10 cellular contexts compared by ENCODE assay signal in the genomic region with DNA sequence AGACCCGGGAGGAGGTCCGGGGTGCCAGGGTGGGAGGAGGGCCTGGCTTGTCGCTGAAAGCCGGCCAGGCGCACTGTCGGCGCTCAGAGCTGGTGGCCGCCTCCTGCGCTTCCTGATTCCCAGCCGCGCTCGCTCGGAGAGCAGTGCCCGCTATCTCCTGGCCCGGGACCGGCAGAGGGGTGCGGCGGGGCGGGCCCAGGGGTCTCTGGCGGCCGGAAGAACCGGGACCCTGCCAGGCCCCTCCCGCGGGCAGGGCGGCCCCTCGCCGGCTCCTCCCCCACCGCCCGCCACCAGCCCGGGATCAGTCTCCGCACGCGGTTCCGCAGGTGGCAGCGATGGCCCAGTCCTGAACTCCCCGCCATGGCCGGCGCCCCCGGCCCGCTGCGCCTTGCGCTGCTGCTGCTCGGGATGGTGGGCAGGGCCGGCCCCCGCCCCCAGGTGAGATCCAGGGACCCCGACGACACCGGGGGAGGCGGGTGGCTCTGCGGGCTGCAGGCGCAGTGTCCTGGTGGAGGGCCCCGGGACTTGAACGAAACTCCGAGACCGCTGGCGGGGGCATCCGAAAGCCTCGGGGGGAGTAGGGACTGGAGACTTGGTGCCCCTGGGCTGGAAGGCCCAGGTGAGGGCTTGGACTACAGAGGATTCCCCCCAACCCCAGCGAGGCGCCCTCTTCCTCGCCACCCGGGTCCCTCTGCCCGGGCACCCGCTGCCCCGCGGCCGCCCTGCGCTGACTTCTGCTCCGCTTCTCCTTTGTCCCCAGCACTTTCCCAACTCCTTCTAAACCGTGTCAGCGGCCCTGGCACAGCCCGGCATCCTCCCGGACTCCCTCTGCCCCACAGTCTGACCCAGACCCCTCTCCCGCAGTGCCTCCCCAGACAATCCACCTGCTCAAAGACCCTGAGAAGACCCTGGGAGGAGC. TPM values are rescaled to one million over a fixed set of nuclear protein-coding genes. Genes with fewer than 3 reads are reported as not detected.
DNase-seq lines count a peak whose midpoint lies in the region; ATAC-seq, FAIRE-seq and TF ChIP-seq lines count a peak whose summit lies in the region.
"Had no signal": no experiment of that assay in that cellular context is flagged by ENCODE, and none has a peak within 500 bp of the region (broad histone marks: within the 10 kb centered on the region; RNA-seq: fewer than 3 reads in every experiment).

A gene (plus strand): TSS at position 301 of the 919 bp plus-strand sequence. CDS start 60 bp downstream, at position 361.

- peaks cover 36 to 88% of the 10 kb centered on the region in 2 donors for H3K27me3 Mint-ChIP-seq in effector memory CD8-positive, alpha-beta T cell
- peaks cover 94% of the 10 kb centered on the region for H3K27me3 Mint-ChIP-seq in mesothelial cell of epicardium (ENCODE audit: low read depth)

- H3K9ac ChIP-seq in HUES64 (ENCODE audit: low read depth, low read length), result peak within 1 kb of the TSS; percentile 70

- H3K4me1 ChIP-seq in A549, result no peaks in the 10 kb centered on the region
- H3K4me1 ChIP-seq in HUES64 (ENCODE audit: insufficient read depth, low read length), result no peaks in the 10 kb centered on the region
- no peaks in the 10 kb centered on the region for H3K4me1 ChIP-seq in osteoblast (ENCODE audit: insufficient read depth, low read length)

- DNase-seq in A549 (ENCODE audit: low read depth in 1 of 2, low spot score in 1 of 2), result no peak
- DNase-seq in effector memory CD8-positive, alpha-beta T cell, result no peak
- DNase-seq in mesothelial cell of epicardium (ENCODE audit: low spot score in 2 of 2, unreplicated experiment in 2 of 2), result peak in 1 of 2 experiments; percentile 36
- DNase-seq in foreskin fibroblast, result no peak
- DNase-seq in SKM-1 (lab: John Stamatoyannopoulos, UW; ENCODE audit: unreplicated experiment), result no peak
- DNase-seq in osteoblast (ENCODE audit: insufficient read length, low spot score, missing footprints), result no peak
- DNase-seq in GF-D8 (lab: John Stamatoyannopoulos, UW), result no peak

- H3K4me2 ChIP-seq in A549 (peak within 1 kb of the TSS; percentile 67), osteoblast (ENCODE audit: insufficient read depth, low read length) (no peak within 1 kb of the TSS)

- no peaks in the 10 kb centered on the region for H4K20me1 ChIP-seq in osteoblast (ENCODE audit: insufficient read depth, low read length)

- TF ChIP-seq RAD21 in A549 (conservative IDR thresholded peaks at IDR 0.05 in 1 of 2, IDR thresholded peaks at IDR 0.05 in 1 of 2), result no peak

- TF ChIP-seq CTCF in A549 (IDR thresholded peaks at IDR 0.05) (no peak), mesothelial cell of epicardium (IDR thresholded peaks at IDR 0.05; ENCODE audit: unreplicated experiment) (no peak), foreskin fibroblast (IDR thresholded peaks at IDR 0.05; ENCODE audit: low read depth, low read length) (no peak), osteoblast (IDR thresholded peaks at IDR 0.05; ENCODE audit: extremely low read depth, low read depth, low read length) (no peak)

- no peak for TF ChIP-seq POLR2A in A549 (IDR thresholded peaks at IDR 0.05; ENCODE audit: low read length)

- no peaks in the 10 kb centered on the region for H3K9me3 ChIP-seq in A549
- no peaks in the 10 kb centered on the region for H3K9me3 ChIP-seq in HUES64 (ENCODE audit: insufficient read depth, low read depth, low read length)
- no peaks in the 10 kb centered on the region for H3K9me3 ChIP-seq in osteoblast (ENCODE audit: low read depth, low read length)

- H3K27me3 ChIP-seq in HUES64 (ENCODE audit: insufficient read depth, low read length), result peaks cover 44% of the 10 kb centered on the region
- peaks cover 17% of the 10 kb centered on the region for H3K27me3 ChIP-seq in osteoblast (ENCODE audit: insufficient read depth, low read length)

- no peak within 1 kb of the TSS for H3K27ac ChIP-seq in A549
- no peak within 1 kb of the TSS for H3K27ac ChIP-seq in HUES64 (ENCODE audit: low read depth, low read length)
- no peak within 1 kb of the TSS for H3K27ac ChIP-seq in osteoblast (ENCODE audit: low read depth, low read length)

- peak in 1 of 2 experiments; percentile 51; a peak in 3 of 6 replicates for ATAC-seq in A549
- no peak for ATAC-seq in effector memory CD8-positive, alpha-beta T cell (replicated peaks)

- no peaks in the 10 kb centered on the region for H3K36me3 Mint-ChIP-seq in effector memory CD8-positive, alpha-beta T cell (ENCODE audit: insufficient read depth)
- no peaks in the 10 kb centered on the region for H3K36me3 Mint-ChIP-seq in mesothelial cell of epicardium

- peaks cover 13 to 23% of the 10 kb centered on the region in 2 donors for H3K4me1 Mint-ChIP-seq in effector memory CD8-positive, alpha-beta T cell (ENCODE audit: low read depth in 2 of 2)
- H3K4me1 Mint-ChIP-seq in mesothelial cell of epicardium, result peaks cover 2% of the 10 kb centered on the region

- H3K27ac Mint-ChIP-seq in effector memory CD8-positive, alpha-beta T cell, result peak within 1 kb of the TSS in 1 of 2 donors; percentile 82
- H3K27ac Mint-ChIP-seq in mesothelial cell of epicardium, result no peak within 1 kb of the TSS

- H3K4me3 ChIP-seq in A549, result peak within 1 kb of the TSS; percentile 31; the same call in 2 of the 3 replicates
- H3K4me3 ChIP-seq in HUES64 (ENCODE audit: low read length), result peak within 1 kb of the TSS; percentile 70
- H3K4me3 ChIP-seq in foreskin fibroblast (ENCODE audit: low read depth in 1 of 2, low read length in 2 of 2), result no peak within 1 kb of the TSS
- H3K4me3 ChIP-seq in osteoblast (ENCODE audit: insufficient read depth, low read length), result no peak within 1 kb of the TSS

- no peak within 1 kb of the TSS for H2AFZ ChIP-seq in osteoblast (ENCODE audit: low read length)

- CTCF ChIA-PET in A549 (lab: Yijun Ruan, JAX), result no interaction called here

- POLR2A ChIA-PET in A549 (lab: Yijun Ruan, JAX), result no interaction called here

- H3K9me3 Mint-ChIP-seq in effector memory CD8-positive, alpha-beta T cell, result no peaks in the 10 kb centered on the region
- H3K9me3 Mint-ChIP-seq in mesothelial cell of epicardium, result no peaks in the 10 kb centered on the region

- H3K36me3 ChIP-seq in HUES64 (ENCODE audit: insufficient read depth, low read length) (no peaks in the 10 kb centered on the region), osteoblast (ENCODE audit: insufficient read depth, low read length) (no peaks in the 10 kb centered on the region)

- H3K79me2 ChIP-seq in osteoblast (ENCODE audit: insufficient read depth, low read length), result no peaks in the 10 kb centered on the region

- 48% methylated on average over 15 of the region's 74 CpGs for WGBS in A549 (ENCODE audit: missing lambda C conversion rate)
- 1% methylated on average over 73 of the region's 74 CpGs for WGBS in HUES64

- no peak for TF ChIP-seq EP300 in A549 (IDR thresholded peaks at IDR 0.05)

- H3K4me3 Mint-ChIP-seq in effector memory CD8-positive, alpha-beta T cell, result peak within 1 kb of the TSS; percentile 74 to 85
- H3K4me3 Mint-ChIP-seq in mesothelial cell of epicardium, result peak within 1 kb of the TSS; percentile 43

- FAIRE-seq in A549 (lab: Jason Lieb, UNC), result no peak
- FAIRE-seq: G401.6 had no signal

TF ChIP-seq in A549, 52 proteins besides CTCF, POLR2A, EP300 and RAD21 (continues in another document):
- TF ChIP-seq, protein P1, sequence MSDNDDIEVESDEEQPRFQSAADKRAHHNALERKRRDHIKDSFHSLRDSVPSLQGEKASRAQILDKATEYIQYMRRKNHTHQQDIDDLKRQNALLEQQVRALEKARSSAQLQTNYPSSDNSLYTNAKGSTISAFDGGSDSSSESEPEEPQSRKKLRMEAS (IDR thresholded peaks at IDR 0.05), result no peak
- TF ChIP-seq, protein P2, sequence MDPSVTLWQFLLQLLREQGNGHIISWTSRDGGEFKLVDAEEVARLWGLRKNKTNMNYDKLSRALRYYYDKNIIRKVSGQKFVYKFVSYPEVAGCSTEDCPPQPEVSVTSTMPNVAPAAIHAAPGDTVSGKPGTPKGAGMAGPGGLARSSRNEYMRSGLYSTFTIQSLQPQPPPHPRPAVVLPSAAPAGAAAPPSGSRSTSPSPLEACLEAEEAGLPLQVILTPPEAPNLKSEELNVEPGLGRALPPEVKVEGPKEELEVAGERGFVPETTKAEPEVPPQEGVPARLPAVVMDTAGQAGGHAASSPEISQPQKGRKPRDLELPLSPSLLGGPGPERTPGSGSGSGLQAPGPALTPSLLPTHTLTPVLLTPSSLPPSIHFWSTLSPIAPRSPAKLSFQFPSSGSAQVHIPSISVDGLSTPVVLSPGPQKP (IDR thresholded peaks at IDR 0.05; ENCODE audit: low read depth, low read length), result no peak
- TF ChIP-seq CHD2 (IDR thresholded peaks at IDR 0.05; ENCODE audit: low read length, partially characterized antibody) (no peak), MAZ (IDR thresholded peaks at IDR 0.05; ENCODE audit: borderline replicate concordance, low read depth, low read length) (no peak), KDM5A (IDR thresholded peaks at IDR 0.05) (no peak), TFCP2L1 (CRISPR knock-in tag; IDR thresholded peaks at IDR 0.05) (no peak), ZSCAN20 (CRISPR knock-in tag; IDR thresholded peaks at IDR 0.05) (no peak), EHMT2 (IDR thresholded peaks at IDR 0.05; ENCODE audit: low read depth) (no peak), TP53 (CRISPR knock-in tag; IDR thresholded peaks at IDR 0.05) (no peak), HOXB13 (CRISPR knock-in tag; IDR thresholded peaks at IDR 0.05; ENCODE audit: low read depth) (no peak), ZFP36 (IDR thresholded peaks at IDR 0.05; ENCODE audit: borderline replicate concordance, partially characterized antibody) (no peak), FOSB (CRISPR knock-in tag; IDR thresholded peaks at IDR 0.05) (no peak), RCOR1 (IDR thresholded peaks at IDR 0.05; ENCODE audit: low read depth, low read length) (no peak)

RNA-seq across cellular contexts. Expression of the gene that starts here (rescaled TPM):
- polyA plus RNA-seq in A549 (2011; rRNA removed), result not detected in 2 replicates
- not detected in 2 replicates for polyA plus RNA-seq in A549 (2012; cell fraction: cytosol; rRNA removed)
- polyA plus RNA-seq in A549 (2012; cell fraction: nucleus; rRNA removed), result not detected in 2 replicates
- not detected in 3 replicates for polyA plus RNA-seq in A549 (2017; fragmentation: RNase III; extraction: RNeasy Plus Mini Kit Qiagen cat#74134 plus additional on column Dnase treatment)
- not detected in 2 replicates for polyA minus RNA-seq in A549 (2011; rRNA and poly(A)+ RNA removed)
- polyA plus RNA-seq in HUES64 (2013, experiment 1 of 2), result 0.95 TPM
- 1.5 TPM for polyA plus RNA-seq in HUES64 (2013, experiment 2 of 2)
- not detected in 3 replicates for total RNA-seq in mesothelial cell of epicardium
- not detected in 2 replicates for total RNA-seq in osteoblast
- total RNA-seq: SK-MEL-5 had no signal

Comparison
In these comparisons a context has a peak if more than half of its experiments do, and no peak if none do; other contexts are left out.
1. H3K4me3 ChIP-seq: peak in A549 (single experiment) and HUES64 (single experiment); none in foreskin fibroblast (0 of 2) and osteoblast (single experiment).